ENCODE assay signal across 20 cellular contexts in the genomic region with DNA sequence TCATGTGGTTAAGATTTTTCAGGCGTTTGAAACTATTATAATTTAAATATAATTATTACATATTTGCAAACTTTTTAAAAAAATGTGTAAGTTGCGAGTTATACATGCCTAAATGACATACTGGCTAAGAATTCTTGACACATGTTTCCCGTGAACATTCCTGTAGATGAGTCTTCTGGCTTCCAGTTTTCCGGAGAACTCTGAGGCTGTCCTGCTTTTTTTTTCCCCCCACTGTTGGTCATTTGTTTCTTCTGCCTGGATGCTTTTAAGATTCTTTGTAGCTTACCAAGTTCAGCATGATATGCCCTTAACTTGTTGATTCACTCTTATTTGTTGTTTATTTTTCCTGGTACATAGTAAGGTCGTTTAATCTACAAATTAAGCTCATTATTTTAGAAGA. TPM values are rescaled to one million over a fixed set of nuclear protein-coding genes. Genes with fewer than 3 reads are reported as not detected.
DNase-seq lines count a peak whose midpoint lies in the region; ATAC-seq and TF ChIP-seq lines count a peak whose summit lies in the region.
"Had no signal": no experiment of that assay in that cellular context is flagged by ENCODE, and none has a peak within 500 bp of the region (broad histone marks: within the 10 kb centered on the region; RNA-seq: fewer than 3 reads in every experiment).

No MANE protein-coding gene starts in this region.

- H3K4me3 Mint-ChIP-seq in activated CD8-positive, alpha-beta memory T cell treated with anti-CD3 and anti-CD28 coated beads, Interleukin-2, amount 10 ng/mL, durations not matched to agents 7 days and 5 days: no peak overlapping the region
- H3K4me3 Mint-ChIP-seq in activated T-helper 17 cell treated with anti-CD3 and anti-CD28 coated beads, Interleukin-2, amount 50 U/mL, for 72 hours: no peak overlapping the region
- no peak overlapping the region for H3K4me3 Mint-ChIP-seq in stimulated activated memory B cell treated with anti-CD40 and anti-IgM and Interleukin-4, amounts not matched to agents 10 μg/mL and 1 μg/mL and 100 μg/mL, for 72 hours
- H3K4me3 Mint-ChIP-seq in stimulated activated naive B cell treated with anti-CD40 and anti-IgM and Interleukin-4, amounts not matched to agents 10 μg/mL and 1 μg/mL and 100 μg/mL, for 72 hours: no peak overlapping the region
- H3K4me3 Mint-ChIP-seq: GM23338, type B pancreatic cell had no signal

- intact Hi-C loops in sciatic nerve (cut with DNase I): no loop called here

- H3K4me1 Mint-ChIP-seq in activated CD8-positive, alpha-beta memory T cell treated with anti-CD3 and anti-CD28 coated beads, Interleukin-2, amount 10 ng/mL, durations not matched to agents 7 days and 5 days: no peaks in the 10 kb centered on the region
- H3K4me1 Mint-ChIP-seq in activated T-helper 17 cell treated with anti-CD3 and anti-CD28 coated beads, Interleukin-2, amount 50 U/mL, for 72 hours: peaks cover 23% of the 10 kb centered on the region
- peaks cover 19% of the 10 kb centered on the region for H3K4me1 Mint-ChIP-seq in stimulated activated memory B cell treated with anti-CD40 and anti-IgM and Interleukin-4, amounts not matched to agents 10 μg/mL and 1 μg/mL and 100 μg/mL, for 72 hours
- H3K4me1 Mint-ChIP-seq in stimulated activated naive B cell treated with anti-CD40 and anti-IgM and Interleukin-4, amounts not matched to agents 10 μg/mL and 1 μg/mL and 100 μg/mL, for 72 hours: peaks cover 12% of the 10 kb centered on the region in 2 donors

- no peak overlapping the region for H3K4me3 ChIP-seq in fibroblast of villous mesenchyme (ENCODE audit: low read depth, low read length)
- H3K4me3 ChIP-seq: GM23338 had no signal

- no peak for ATAC-seq in activated CD8-positive, alpha-beta memory T cell treated with anti-CD3 and anti-CD28 coated beads, Interleukin-2, amount 10 ng/mL, durations not matched to agents 7 days and 5 days
- no peak for ATAC-seq in activated T-helper 17 cell treated with anti-CD3 and anti-CD28 coated beads, Interleukin-2, amount 50 U/mL, for 72 hours (replicated peaks)
- ATAC-seq in stimulated activated memory B cell treated with anti-CD40 and anti-IgM and Interleukin-4, amounts not matched to agents 10 μg/mL and 1 μg/mL and 100 μg/mL, for 72 hours: no peak
- ATAC-seq in stimulated activated naive B cell treated with anti-CD40 and anti-IgM and Interleukin-4, amounts not matched to agents 10 μg/mL and 1 μg/mL and 100 μg/mL, for 72 hours (replicated peaks): no peak
- no peak for ATAC-seq in sciatic nerve
- no peak for ATAC-seq in GM19324 (IDR thresholded peaks at IDR 0.05; ENCODE audit: low FRiP score, unreplicated experiment)
- ATAC-seq: GM23338, left lobe of liver had no signal

- CTCF ChIA-PET in activated CD8-positive, alpha-beta memory T cell treated with anti-CD3 and anti-CD28 coated beads, Interleukin-2, amount 10 ng/mL, durations not matched to agents 7 days and 5 days (lab: Charles Lee): no interaction called here

- H3K9me3 Mint-ChIP-seq in activated CD8-positive, alpha-beta memory T cell treated with anti-CD3 and anti-CD28 coated beads, Interleukin-2, amount 10 ng/mL, durations not matched to agents 7 days and 5 days (ENCODE audit: low read depth): no peaks in the 10 kb centered on the region
- H3K9me3 Mint-ChIP-seq in activated T-helper 17 cell treated with anti-CD3 and anti-CD28 coated beads, Interleukin-2, amount 50 U/mL, for 72 hours: no peaks in the 10 kb centered on the region
- no peaks in the 10 kb centered on the region for H3K9me3 Mint-ChIP-seq in stimulated activated memory B cell treated with anti-CD40 and anti-IgM and Interleukin-4, amounts not matched to agents 10 μg/mL and 1 μg/mL and 100 μg/mL, for 72 hours
- no peaks in the 10 kb centered on the region for H3K9me3 Mint-ChIP-seq in stimulated activated naive B cell treated with anti-CD40 and anti-IgM and Interleukin-4, amounts not matched to agents 10 μg/mL and 1 μg/mL and 100 μg/mL, for 72 hours
- H3K9me3 Mint-ChIP-seq: GM23338, naive B cell had no signal

- no peaks in the 10 kb centered on the region for H3K27me3 Mint-ChIP-seq in activated CD8-positive, alpha-beta memory T cell treated with anti-CD3 and anti-CD28 coated beads, Interleukin-2, amount 10 ng/mL, durations not matched to agents 7 days and 5 days
- H3K27me3 Mint-ChIP-seq in activated T-helper 17 cell treated with anti-CD3 and anti-CD28 coated beads, Interleukin-2, amount 50 U/mL, for 72 hours: no peaks in the 10 kb centered on the region
- H3K27me3 Mint-ChIP-seq in stimulated activated memory B cell treated with anti-CD40 and anti-IgM and Interleukin-4, amounts not matched to agents 10 μg/mL and 1 μg/mL and 100 μg/mL, for 72 hours: no peaks in the 10 kb centered on the region
- no peaks in the 10 kb centered on the region for H3K27me3 Mint-ChIP-seq in stimulated activated naive B cell treated with anti-CD40 and anti-IgM and Interleukin-4, amounts not matched to agents 10 μg/mL and 1 μg/mL and 100 μg/mL, for 72 hours
- H3K27me3 Mint-ChIP-seq: naive B cell, type B pancreatic cell had no signal

- TF ChIP-seq CTCF in fibroblast of villous mesenchyme (IDR thresholded peaks at IDR 0.05; ENCODE audit: insufficient read depth, low read depth, low read length): no peak

- peak overlapping the region; percentile 14 for H3K27ac Mint-ChIP-seq in activated CD8-positive, alpha-beta memory T cell treated with anti-CD3 and anti-CD28 coated beads, Interleukin-2, amount 10 ng/mL, durations not matched to agents 7 days and 5 days
- H3K27ac Mint-ChIP-seq in activated T-helper 17 cell treated with anti-CD3 and anti-CD28 coated beads, Interleukin-2, amount 50 U/mL, for 72 hours: peak overlapping the region; percentile 51
- peak overlapping the region; percentile 0 for H3K27ac Mint-ChIP-seq in stimulated activated memory B cell treated with anti-CD40 and anti-IgM and Interleukin-4, amounts not matched to agents 10 μg/mL and 1 μg/mL and 100 μg/mL, for 72 hours
- no peak overlapping the region for H3K27ac Mint-ChIP-seq in stimulated activated naive B cell treated with anti-CD40 and anti-IgM and Interleukin-4, amounts not matched to agents 10 μg/mL and 1 μg/mL and 100 μg/mL, for 72 hours
- H3K27ac Mint-ChIP-seq: GM23338, type B pancreatic cell had no signal

- DNase-seq in activated CD8-positive, alpha-beta memory T cell treated with anti-CD3 and anti-CD28 coated beads, Interleukin-2, amount 10 ng/mL, durations not matched to agents 7 days and 5 days: no peak
- DNase-seq in activated CD8-positive, alpha-beta memory T cell treated with anti-CD3 and anti-CD28 coated beads, Interleukin-2, amount 50 U/mL, for 4 hours: no peak
- DNase-seq in fibroblast of villous mesenchyme (ENCODE audit: low read depth) (peak; percentile 58), sciatic nerve (ENCODE audit: low spot score) (no peak)
- no peak for DNase-seq in stimulated activated naive B cell treated with anti-CD40 and anti-IgM and Interleukin-4, amounts not matched to agents 10 μg/mL and 1 μg/mL and 100 μg/mL, for 72 hours
- DNase-seq: 8988T; activated CD8-positive, alpha-beta memory T cell treated with anti-CD3 and anti-CD28 coated beads for 24 hours; activated naive CD4-positive, alpha-beta T cell; caudate nucleus; hippocampal formation; naive B cell; NCI-H146; NCI-H446; stimulated activated CD4-positive, alpha-beta T cell treated with anti-CD3 and anti-CD28 coated beads, Interleukin-2, amount 100 ng/mL, for 48 hours had no signal

- peaks cover 17% of the 10 kb centered on the region for H3K36me3 Mint-ChIP-seq in activated CD8-positive, alpha-beta memory T cell treated with anti-CD3 and anti-CD28 coated beads, Interleukin-2, amount 10 ng/mL, durations not matched to agents 7 days and 5 days
- peaks cover 17% of the 10 kb centered on the region for H3K36me3 Mint-ChIP-seq in activated T-helper 17 cell treated with anti-CD3 and anti-CD28 coated beads, Interleukin-2, amount 50 U/mL, for 72 hours (ENCODE audit: low read depth)
- H3K36me3 Mint-ChIP-seq in stimulated activated memory B cell treated with anti-CD40 and anti-IgM and Interleukin-4, amounts not matched to agents 10 μg/mL and 1 μg/mL and 100 μg/mL, for 72 hours: peaks cover 17% of the 10 kb centered on the region
- peaks cover 9 to 19% of the 10 kb centered on the region in 2 donors for H3K36me3 Mint-ChIP-seq in stimulated activated naive B cell treated with anti-CD40 and anti-IgM and Interleukin-4, amounts not matched to agents 10 μg/mL and 1 μg/mL and 100 μg/mL, for 72 hours

RNA-seq across cellular contexts. Expression of a gene that starts 32.6 kb away (rescaled TPM):
- 10 to 100 TPM; 25.8 to 29.4 TPM for total RNA-seq in activated CD8-positive, alpha-beta memory T cell treated with anti-CD3 and anti-CD28 coated beads, Interleukin-2, amount 10 ng/mL, durations not matched to agents 7 days and 5 days
- total RNA-seq in activated T-helper 17 cell treated with anti-CD3 and anti-CD28 coated beads, Interleukin-2, amount 50 U/mL, for 72 hours: 10 to 100 TPM; 27.5 to 55.7 TPM
- 89.9 and 166 TPM in 2 replicates for total RNA-seq in fibroblast of villous mesenchyme
- 193 TPM for total RNA-seq in sciatic nerve
